ENCODE assay signal across 26 cellular contexts in genomic region chr5:90830058-90830457, GRCh38.
"Had no signal": no experiment of that assay in that cellular context is flagged by ENCODE, and none has a peak within 500 bp of the region (broad histone marks: within the 10 kb centered on the region; RNA-seq: fewer than 3 reads in every experiment).

No MANE protein-coding gene starts in this region.

- H3K4me1 Mint-ChIP-seq: activated B cell treated with CpG ODN at 0.5 μM for 24 hours; activated CD4-positive, alpha-beta T cell treated with anti-CD3 and anti-CD28 coated beads for 36 hours; naive thymus-derived CD4-positive, alpha-beta T cell had no signal

- H3K36me3 Mint-ChIP-seq: activated naive CD8-positive, alpha-beta T cell; naive thymus-derived CD4-positive, alpha-beta T cell had no signal

- ATAC-seq: activated CD4-positive, alpha-beta T cell treated with anti-CD3 and anti-CD28 coated beads for 36 hours; activated T-cell treated with anti-CD3 and anti-CD28 coated beads, Interleukin-2, amount 50 U/mL, for 4 hours; effector memory CD8-positive, alpha-beta T cell; heart left ventricle; left cardiac atrium; lower lobe of right lung; naive thymus-derived CD4-positive, alpha-beta T cell had no signal

- H3K27ac Mint-ChIP-seq: activated B cell treated with CpG ODN at 0.5 μM for 24 hours; activated CD4-positive, alpha-beta T cell treated with anti-CD3 and anti-CD28 coated beads for 36 hours; activated naive CD8-positive, alpha-beta T cell; activated T-helper 2 cell treated with anti-CD3 and anti-CD28 coated beads, Interferon-gamma antibody, Interleukin-2, Interleukin-4, amounts not matched to agents 10 μg/mL and 5 μg/mL and 100 μg/mL, durations not matched to agents 14 hours and 24 hours and 36 hours; effector memory CD8-positive, alpha-beta T cell; naive thymus-derived CD4-positive, alpha-beta T cell had no signal

- H3K4me3 Mint-ChIP-seq: activated B cell treated with CpG ODN at 0.5 μM for 24 hours; activated CD4-positive, alpha-beta T cell treated with anti-CD3 and anti-CD28 coated beads for 36 hours; activated naive CD8-positive, alpha-beta T cell; activated T-cell treated with anti-CD3 and anti-CD28 coated beads, Interleukin-2, amount 50 U/mL, for 4 hours; effector memory CD8-positive, alpha-beta T cell; naive thymus-derived CD4-positive, alpha-beta T cell had no signal

- H3K27me3 Mint-ChIP-seq: activated B cell treated with CpG ODN at 0.5 μM for 24 hours had no signal

- DNase-seq: activated B cell treated with CpG ODN at 0.5 μM for 24 hours; activated CD4-positive, alpha-beta T cell treated with anti-CD3 and anti-CD28 coated beads for 36 hours; activated CD4-positive, alpha-beta T cell treated with anti-CD3 and anti-CD28 coated beads, Interleukin-2, amount 50 U/mL, for 4 hours; activated CD8-positive, alpha-beta memory T cell treated with anti-CD3 and anti-CD28 coated beads, Interleukin-2, amount 50 U/mL, for 48 hours; activated naive CD4-positive, alpha-beta T cell; activated T-cell treated with anti-CD3 and anti-CD28 coated beads, Interleukin-2, amount 50 U/mL, for 4 hours; adrenal gland; brain microvascular endothelial cell; caudate nucleus; effector memory CD8-positive, alpha-beta T cell; esophagus squamous epithelium; heart left ventricle; islet precursor cell; left cardiac atrium; lower lobe of right lung; mesendoderm; naive thymus-derived CD4-positive, alpha-beta T cell; retina; sigmoid colon; spleen; stimulated activated CD4-positive, alpha-beta T cell treated with anti-CD3 and anti-CD28 coated beads, Interleukin-4, amount 100 ng/mL, for 1 hour; stimulated activated naive CD4-positive, alpha-beta T cell; T-helper 9 cell; upper lobe of left lung had no signal

- H3K9me3 Mint-ChIP-seq: activated T-cell treated with anti-CD3 and anti-CD28 coated beads, Interleukin-2, amount 50 U/mL, for 4 hours; activated T-helper 2 cell treated with anti-CD3 and anti-CD28 coated beads, Interferon-gamma antibody, Interleukin-2, Interleukin-4, amounts not matched to agents 10 μg/mL and 5 μg/mL and 100 μg/mL, durations not matched to agents 14 hours and 24 hours and 36 hours; effector memory CD8-positive, alpha-beta T cell had no signal
